ENCODE assay signal across 29 cellular contexts in genomic region chr4:105875233-105875632, GRCh38. TPM values are rescaled to one million over a fixed set of nuclear protein-coding genes. Genes with fewer than 3 reads are reported as not detected.
"Had no signal": no experiment of that assay in that cellular context is flagged by ENCODE, and none has a peak within 500 bp of the region (broad histone marks: within the 10 kb centered on the region; RNA-seq: fewer than 3 reads in every experiment).

No MANE protein-coding gene starts in this region.

- H3K9me3 ChIP-seq: adrenal gland, body of pancreas, colonic mucosa had no signal

- H3K4me1 ChIP-seq: adrenal gland, colonic mucosa had no signal

- H3K4me3 ChIP-seq: adrenal gland, body of pancreas, colonic mucosa had no signal

- H3K27ac ChIP-seq: adrenal gland, colonic mucosa, epithelial cell of prostate, WERI-Rb-1 had no signal

- H3K36me3 ChIP-seq: adrenal gland, colonic mucosa, WERI-Rb-1 had no signal

- H3K27me3 ChIP-seq: adrenal gland, body of pancreas, colonic mucosa had no signal

- DNase-seq: activated B cell treated with CpG ODN at 0.5 μM for 24 hours; activated CD4-positive, alpha-beta T cell treated with anti-CD3 and anti-CD28 coated beads for 48 hours; activated CD4-positive, alpha-beta T cell treated with anti-CD3 and anti-CD28 coated beads, Interleukin-2, amount 50 U/mL, for 1 hour; activated CD4-positive, alpha-beta T cell treated with anti-CD3 and anti-CD28 coated beads, Interleukin-2, amount 50 U/mL, for 48 hours; activated CD8-positive, alpha-beta memory T cell treated with anti-CD3 and anti-CD28 coated beads for 24 hours; activated CD8-positive, alpha-beta T cell treated with anti-CD3 and anti-CD28 coated beads for 36 hours; activated effector memory CD4-positive, alpha-beta T cell treated with anti-CD3 and anti-CD28 coated beads, Interleukin-2, amount 50 U/mL, for 16 hours; activated naive CD4-positive, alpha-beta T cell treated with anti-CD3 and anti-CD28 coated beads for 36 hours; activated naive CD8-positive, alpha-beta T cell treated with anti-CD3 and anti-CD28 coated beads for 36 hours; activated naive CD8-positive, alpha-beta T cell treated with anti-CD3 and anti-CD28 coated beads, Interleukin-2, amount 50 U/mL, for 24 hours; activated T-cell treated with anti-CD3 and anti-CD28 coated beads, Interleukin-2, amount 50 U/mL, for 4 hours; adrenal gland; amygdala; aorta; body of pancreas; central memory CD4-positive, alpha-beta T cell; cerebellar nuclear complex; colonic mucosa; effector CD8-positive, alpha-beta T cell; foreskin fibroblast; glutamatergic neuron; T-helper 1 cell; T-helper 17 cell; T1000; WERI-Rb-1 had no signal

- ATAC-seq: activated CD4-positive, CD25-positive, alpha-beta regulatory T cell treated with anti-CD3 and anti-CD28 coated beads, Interleukin-2, amount 50 U/mL, for 24 hours; activated CD8-positive, alpha-beta T cell treated with anti-CD3 and anti-CD28 coated beads for 36 hours; activated naive CD8-positive, alpha-beta T cell treated with anti-CD3 and anti-CD28 coated beads, Interleukin-2, amount 50 U/mL, for 24 hours; activated T-cell treated with anti-CD3 and anti-CD28 coated beads, Interleukin-2, amount 50 U/mL, for 4 hours; activated T-helper 17 cell treated with anti-CD3 and anti-CD28 coated beads, Interleukin-2, amount 50 U/mL, for 72 hours; body of pancreas; T-helper 17 cell had no signal

RNA-seq across cellular contexts. Expression of gene NPNT, which starts 20.0 kb away (rescaled TPM):
- total RNA-seq: activated B cell treated with CpG ODN at 0.5 μM for 24 hours; activated CD8-positive, alpha-beta T cell treated with anti-CD3 and anti-CD28 coated beads for 36 hours; activated naive CD4-positive, alpha-beta T cell treated with anti-CD3 and anti-CD28 coated beads for 36 hours; activated naive CD8-positive, alpha-beta T cell treated with anti-CD3 and anti-CD28 coated beads for 36 hours; activated T-helper 17 cell treated with anti-CD3 and anti-CD28 coated beads, Interleukin-2, amount 50 U/mL, for 72 hours; endothelial cell of umbilical vein; T-helper 17 cell had no signal
- polyA plus RNA-seq: endothelial cell of umbilical vein had no signal
